Comparison of ENCODE assay signal across 1 cellular context in genomic region chr11:120184946-120185677, GRCh38.
TF ChIP-seq lines count a peak whose summit lies in the region.

No MANE protein-coding gene starts in this region.

TF ChIP-seq in HepG2, 621 proteins besides CTCF, POLR2A, EP300 and RAD21 (continued from another document and continues in another):
- no peak for TF ChIP-seq ZBTB14 (CRISPR knock-in tag; IDR thresholded peaks at IDR 0.05)
- TF ChIP-seq ONECUT2 (CRISPR knock-in tag; IDR thresholded peaks at IDR 0.05), result no peak
- TF ChIP-seq ATF6 (CRISPR knock-in tag; conservative IDR thresholded peaks at IDR 0.05), result no peak
- no peak for TF ChIP-seq ATRX (CRISPR knock-in tag; IDR thresholded peaks at IDR 0.05; ENCODE audit: borderline replicate concordance)
- TF ChIP-seq ZNF460 (CRISPR knock-in tag; IDR thresholded peaks at IDR 0.05; ENCODE audit: borderline replicate concordance), result no peak
- TF ChIP-seq ARID2 (CRISPR knock-in tag; IDR thresholded peaks at IDR 0.05; ENCODE audit: borderline replicate concordance), result no peak
- peak; percentile 55; the same call in 1 of the 2 replicates for TF ChIP-seq SOX5 (CRISPR knock-in tag; IDR thresholded peaks at IDR 0.05; ENCODE audit: borderline replicate concordance)
- 0 out of 2 replicates have a peak, but pooled peaks have one; percentile 45 for TF ChIP-seq HNRNPL (IDR thresholded peaks at IDR 0.05; ENCODE audit: low read depth, low read length)
- TF ChIP-seq ZBTB40 (IDR thresholded peaks at IDR 0.05), result no peak
- peak; percentile 46; the same call in 1 of the 2 replicates for TF ChIP-seq ZBTB40 (CRISPR knock-in tag; IDR thresholded peaks at IDR 0.05)
- TF ChIP-seq MYNN (CRISPR knock-in tag; IDR thresholded peaks at IDR 0.05; ENCODE audit: low read depth), result no peak
- TF ChIP-seq MXD1 (CRISPR knock-in tag; IDR thresholded peaks at IDR 0.05), result no peak; the same call in 1 of the 2 replicates
- TF ChIP-seq TSC22D2 (CRISPR knock-in tag; IDR thresholded peaks at IDR 0.05; ENCODE audit: borderline replicate concordance), result no peak
- no peak for TF ChIP-seq NCOA1 (CRISPR knock-in tag; IDR thresholded peaks at IDR 0.05)
- TF ChIP-seq SP1 (IDR thresholded peaks at IDR 0.05), result no peak
- TF ChIP-seq SP1 (CRISPR knock-in tag; IDR thresholded peaks at IDR 0.05), result no peak; the same call in none of the 2 replicates
- peak; percentile 40; the same call in 1 of the 2 replicates for TF ChIP-seq ZNF772 (CRISPR knock-in tag; IDR thresholded peaks at IDR 0.05)
- peak; percentile 45 for TF ChIP-seq THAP11 (CRISPR knock-in tag; IDR thresholded peaks at IDR 0.05)
- TF ChIP-seq ZNF552 (CRISPR knock-in tag; IDR thresholded peaks at IDR 0.05; ENCODE audit: borderline replicate concordance), result peak; percentile 20; the same call in 1 of the 2 replicates
- peak; percentile 39; the same call in 1 of the 2 replicates for TF ChIP-seq JUND (CRISPR knock-in tag; IDR thresholded peaks at IDR 0.05)
- TF ChIP-seq SCMH1 (CRISPR knock-in tag; IDR thresholded peaks at IDR 0.05; ENCODE audit: borderline replicate concordance), result no peak
- no peak for TF ChIP-seq ZBTB39 (CRISPR knock-in tag; IDR thresholded peaks at IDR 0.05)
- TF ChIP-seq STAT5B (CRISPR knock-in tag; IDR thresholded peaks at IDR 0.05), result no peak
- TF ChIP-seq ATF2 (CRISPR knock-in tag; IDR thresholded peaks at IDR 0.05), result peak; percentile 27; the same call in 1 of the 2 replicates
- 0 out of 2 replicates have a peak, but pooled peaks have one; percentile 46 for TF ChIP-seq ZNF543 (CRISPR knock-in tag; IDR thresholded peaks at IDR 0.05)
- TF ChIP-seq ZNF782 (CRISPR knock-in tag; IDR thresholded peaks at IDR 0.05; ENCODE audit: borderline replicate concordance), result no peak
- TF ChIP-seq ZNF644 (CRISPR knock-in tag; IDR thresholded peaks at IDR 0.05; ENCODE audit: low read depth), result peak; percentile 74
- no peak for TF ChIP-seq ZKSCAN5 (CRISPR knock-in tag; IDR thresholded peaks at IDR 0.05)
- peak; percentile 6; the same call in 1 of the 2 replicates for TF ChIP-seq MIXL1 (CRISPR knock-in tag; IDR thresholded peaks at IDR 0.05)
- 0 out of 2 replicates have a peak, but pooled peaks have one; percentile 54 for TF ChIP-seq KLF12 (CRISPR knock-in tag; IDR thresholded peaks at IDR 0.05; ENCODE audit: borderline replicate concordance)
- peak; percentile 41; the same call in 1 of the 2 replicates for TF ChIP-seq HMG20A (CRISPR knock-in tag; IDR thresholded peaks at IDR 0.05; ENCODE audit: borderline replicate concordance)
- TF ChIP-seq GLMP (CRISPR knock-in tag; IDR thresholded peaks at IDR 0.05; ENCODE audit: borderline replicate concordance), result no peak
- TF ChIP-seq ZNF891 (CRISPR knock-in tag; IDR thresholded peaks at IDR 0.05), result peak; percentile 63; the same call in 1 of the 2 replicates
- TF ChIP-seq SPEN (CRISPR knock-in tag; IDR thresholded peaks at IDR 0.05; ENCODE audit: low read depth), result peak; percentile 64; the same call in 1 of the 2 replicates
- TF ChIP-seq MEIS1 (CRISPR knock-in tag; IDR thresholded peaks at IDR 0.05; ENCODE audit: borderline replicate concordance), result peak; percentile 49; the same call in 1 of the 2 replicates
- peak; percentile 1; the same call in 1 of the 2 replicates for TF ChIP-seq ZNF629 (CRISPR knock-in tag; conservative IDR thresholded peaks at IDR 0.05)
- TF ChIP-seq PPARG (CRISPR knock-in tag; conservative IDR thresholded peaks at IDR 0.05), result no peak; the same call in 1 of the 2 replicates
- TF ChIP-seq ZNF674 (CRISPR knock-in tag; IDR thresholded peaks at IDR 0.05; ENCODE audit: low read depth), result no peak
- no peak for TF ChIP-seq KDM4B (CRISPR knock-in tag; IDR thresholded peaks at IDR 0.05)
- no peak for TF ChIP-seq ZNF260 (CRISPR knock-in tag; IDR thresholded peaks at IDR 0.05; ENCODE audit: borderline replicate concordance, low read depth)
- no peak for TF ChIP-seq ATF7 (IDR thresholded peaks at IDR 0.05)
- peak; percentile 60; the same call in 1 of the 2 replicates for TF ChIP-seq ATF7 (CRISPR knock-in tag; IDR thresholded peaks at IDR 0.05)
- TF ChIP-seq ZNF431 (CRISPR knock-in tag; IDR thresholded peaks at IDR 0.05; ENCODE audit: borderline replicate concordance, low read depth), result peak; percentile 75; the same call in 1 of the 2 replicates
- TF ChIP-seq ZBTB8A (CRISPR knock-in tag; IDR thresholded peaks at IDR 0.05; ENCODE audit: borderline replicate concordance, low read depth), result no peak
- TF ChIP-seq ZNF572 (CRISPR knock-in tag; IDR thresholded peaks at IDR 0.05), result no peak
- TF ChIP-seq HNRNPK (IDR thresholded peaks at IDR 0.05; ENCODE audit: low read depth, low read length, poor library complexity, severe bottlenecking), result peak; percentile 53
- no peak for TF ChIP-seq ZBTB34 (CRISPR knock-in tag; IDR thresholded peaks at IDR 0.05)
- no peak for TF ChIP-seq ETV6 (CRISPR knock-in tag; conservative IDR thresholded peaks at IDR 0.05)
- TF ChIP-seq KDM3A (CRISPR knock-in tag; IDR thresholded peaks at IDR 0.05; ENCODE audit: low read depth), result peak; percentile 64; the same call in 1 of the 2 replicates
